ENCODE assay signal across 1 cellular context in genomic region chr1:226912587-226913176, GRCh38.
TF ChIP-seq lines count a peak whose summit lies in the region.

No MANE protein-coding gene starts in this region.

TF ChIP-seq in IMR-90, 13 proteins besides CTCF, POLR2A, EP300 and RAD21:
- TF ChIP-seq RCOR1 (IDR thresholded peaks at IDR 0.05; ENCODE audit: insufficient replicate concordance, low read length) (no peak), SMC3 (IDR thresholded peaks at IDR 0.05; ENCODE audit: low read depth, low read length) (peak; percentile 18; the same call in 1 of the 2 replicates)
